11 cellular contexts compared by ENCODE assay signal in the genomic region with DNA sequence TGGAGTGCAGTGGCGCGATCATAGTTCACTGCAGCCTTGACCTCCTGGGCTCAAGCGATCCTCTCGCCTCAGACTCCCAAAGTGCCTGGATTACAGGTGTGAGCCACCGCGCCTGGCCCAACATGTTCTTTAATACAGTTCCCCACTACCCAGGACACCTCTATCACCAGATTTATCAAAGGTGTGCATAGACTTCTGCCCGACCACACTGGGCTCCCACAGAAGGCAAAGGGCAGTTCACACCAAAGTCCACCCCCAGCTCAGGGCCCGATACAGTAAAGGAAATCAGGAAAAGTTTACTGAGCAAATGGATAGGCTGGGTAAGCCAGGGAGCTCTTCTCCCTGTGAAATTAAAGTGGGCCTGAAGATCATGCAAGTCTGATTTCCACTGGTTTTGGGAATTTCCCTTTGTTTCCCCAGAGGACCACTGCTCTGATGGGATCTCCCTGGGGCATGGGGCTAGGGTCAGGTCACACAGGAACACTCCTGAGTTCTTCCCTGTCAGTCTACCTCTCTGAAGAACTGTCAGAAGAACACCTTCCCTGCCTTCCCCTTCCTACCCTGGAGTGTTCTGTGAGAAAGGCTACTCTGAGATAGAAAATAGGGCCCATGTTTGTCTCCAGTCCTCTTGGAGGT. TPM values are rescaled to one million over a fixed set of nuclear protein-coding genes. Genes with fewer than 3 reads are reported as not detected.
DNase-seq lines count a peak whose midpoint lies in the region; TF ChIP-seq lines count a peak whose summit lies in the region.
"Had no signal": no experiment of that assay in that cellular context is flagged by ENCODE, and none has a peak within 500 bp of the region (broad histone marks: within the 10 kb centered on the region; RNA-seq: fewer than 3 reads in every experiment).

No MANE protein-coding gene starts in this region.

- H3K4me3 ChIP-seq in HUES6 (ENCODE audit: low read depth, low read length) (peak overlapping the region; percentile 8; the same call in 1 of the 2 replicates), colonic mucosa (no peak overlapping the region), thymus (ENCODE audit: low read length) (no peak overlapping the region)

- no peak for DNase-seq in activated naive CD4-positive, alpha-beta T cell treated with anti-CD3 and anti-CD28 coated beads, Interleukin-2, amount 10 ng/mL, durations not matched to agents 7 days and 5 days
- DNase-seq in activated naive CD4-positive, alpha-beta T cell (lab: John Stamatoyannopoulos, UW), result no peak
- DNase-seq in colonic mucosa (no peak), DMS53 (lab: John Stamatoyannopoulos, UW) (no peak), nucleus accumbens (lab: John Stamatoyannopoulos, UW) (no peak)
- no peak for DNase-seq in activated CD4-positive, CD25-positive, alpha-beta regulatory T cell (lab: John Stamatoyannopoulos, UW)
- DNase-seq: cortex of kidney, NCI-H2029 treated with DMSO at 0.1 percent for 48 hours, SHP77 treated with DMSO at 0.1 percent for 48 hours had no signal

- TF ChIP-seq CTCF in colonic mucosa (IDR thresholded peaks at IDR 0.05), result no peak

- H3K4me1 Mint-ChIP-seq in activated naive CD4-positive, alpha-beta T cell treated with anti-CD3 and anti-CD28 coated beads, Interleukin-2, amount 10 ng/mL, durations not matched to agents 7 days and 5 days, result peaks cover 76% of the 10 kb centered on the region

- peak overlapping the region; percentile 66 for H3K4me3 Mint-ChIP-seq in activated naive CD4-positive, alpha-beta T cell treated with anti-CD3 and anti-CD28 coated beads, Interleukin-2, amount 10 ng/mL, durations not matched to agents 7 days and 5 days

- H3K9ac ChIP-seq in HUES6 (ENCODE audit: low read length) (peak overlapping the region; percentile 24), colonic mucosa (ENCODE audit: low read depth in 2 of 2, low read length in 2 of 2) (no peak overlapping the region)

- peaks cover 56% of the 10 kb centered on the region for H3K36me3 ChIP-seq in HUES6 (ENCODE audit: control insufficient read depth, insufficient read depth, low read length)
- H3K36me3 ChIP-seq in colonic mucosa, result no peaks in the 10 kb centered on the region
- peaks cover 20% of the 10 kb centered on the region for H3K36me3 ChIP-seq in thymus (ENCODE audit: control insufficient read depth, insufficient read depth)

- intact Hi-C loops in colonic mucosa (cut with DNase I), result no loop called here

- H3K9me3 Mint-ChIP-seq in activated naive CD4-positive, alpha-beta T cell treated with anti-CD3 and anti-CD28 coated beads, Interleukin-2, amount 10 ng/mL, durations not matched to agents 7 days and 5 days, result no peaks in the 10 kb centered on the region

- H3K4me1 ChIP-seq in HUES6 (ENCODE audit: control insufficient read depth, insufficient read depth, low read length) (peaks cover 27% of the 10 kb centered on the region), colonic mucosa (no peaks in the 10 kb centered on the region), thymus (ENCODE audit: control insufficient read depth, insufficient read depth, low read length) (peaks cover 42% of the 10 kb centered on the region)

- H3K9me3 ChIP-seq in HUES6 (ENCODE audit: control insufficient read depth, insufficient read depth, low read depth, low read length) (peaks cover 4% of the 10 kb centered on the region; the same call in 1 of the 2 replicates), colonic mucosa (no peaks in the 10 kb centered on the region), thymus (ENCODE audit: control insufficient read depth) (no peaks in the 10 kb centered on the region)

- peaks cover 43% of the 10 kb centered on the region for H3K36me3 Mint-ChIP-seq in activated naive CD4-positive, alpha-beta T cell treated with anti-CD3 and anti-CD28 coated beads, Interleukin-2, amount 10 ng/mL, durations not matched to agents 7 days and 5 days

- CTCF ChIA-PET in activated naive CD4-positive, alpha-beta T cell treated with anti-CD3 and anti-CD28 coated beads, Interleukin-2, amount 10 ng/mL, durations not matched to agents 7 days and 5 days (lab: Charles Lee), result interaction anchor here (1.0 to 3.7 kb wide), 5 partner anchors 9 to 106 kb away, joined by 3 to 24 read pairs (median 6); a partner anchor contains a TSS

- H3K27me3 Mint-ChIP-seq in activated naive CD4-positive, alpha-beta T cell treated with anti-CD3 and anti-CD28 coated beads, Interleukin-2, amount 10 ng/mL, durations not matched to agents 7 days and 5 days, result no peaks in the 10 kb centered on the region

- peak overlapping the region; percentile 98 for H3K27ac Mint-ChIP-seq in activated naive CD4-positive, alpha-beta T cell treated with anti-CD3 and anti-CD28 coated beads, Interleukin-2, amount 10 ng/mL, durations not matched to agents 7 days and 5 days

- H3K27ac ChIP-seq in HUES6 (ENCODE audit: low read depth, low read length), result peak overlapping the region; percentile 56
- H3K27ac ChIP-seq in colonic mucosa, result peak overlapping the region; percentile 53
- peak overlapping the region; percentile 91 for H3K27ac ChIP-seq in thymus (ENCODE audit: low read depth)

- 94% methylated on average over 8 of the region's 8 CpGs for WGBS in thymus

- H3K27me3 ChIP-seq in HUES6 (ENCODE audit: control insufficient read depth, insufficient read depth, low read length) (no peaks in the 10 kb centered on the region), colonic mucosa (no peaks in the 10 kb centered on the region), thymus (ENCODE audit: control insufficient read depth, insufficient read depth) (no peaks in the 10 kb centered on the region)

RNA-seq across cellular contexts. Expression of a gene that starts 17.7 kb away (rescaled TPM):
- 10 to 100 TPM; 14.3 to 18.8 TPM for total RNA-seq in colonic mucosa
- polyA plus RNA-seq in thymus, result 75.4 TPM

RNA-seq across cellular contexts. Expression of a gene that starts 20.9 kb away (rescaled TPM):
- total RNA-seq in colonic mucosa, result 10 to 100 TPM; 40.2 to 40.9 TPM
- polyA plus RNA-seq in thymus, result 62.4 TPM

RNA-seq across cellular contexts. Expression of a gene that starts 25.1 kb away (rescaled TPM):
- 10 to 100 TPM; 57.8 to 83.1 TPM for total RNA-seq in colonic mucosa
- 13.3 TPM for polyA plus RNA-seq in thymus

RNA-seq across cellular contexts. Expression of a gene that starts 35.1 kb away (rescaled TPM):
- 1 to 10 TPM in 1 of 2 donors, under 1 TPM in 1; 0.90 to 1.0 TPM for total RNA-seq in colonic mucosa
- 3.1 TPM for polyA plus RNA-seq in thymus

RNA-seq across cellular contexts. Expression of a gene that starts 38.8 kb away (rescaled TPM):
- 10 to 100 TPM; 68.1 to 76.3 TPM for total RNA-seq in colonic mucosa
- 86.0 TPM for polyA plus RNA-seq in thymus
